Comparison of ENCODE assay signal across 10 cellular contexts in genomic region chr18:55097406-55098170, GRCh38.
A peak's percentile ranks its signal among the peaks of the same experiment; 100 is the strongest.
DNase-seq lines count a peak whose midpoint lies in the region; ATAC-seq, FAIRE-seq and TF ChIP-seq lines count a peak whose summit lies in the region.
"Had no signal": no experiment of that assay in that cellular context is flagged by ENCODE, and none has a peak within 500 bp of the region (broad histone marks: within the 10 kb centered on the region; RNA-seq: fewer than 3 reads in every experiment).

No MANE protein-coding gene starts in this region.

- no peak for TF ChIP-seq RAD21 in K562 (CRISPR knock-in tag; conservative IDR thresholded peaks at IDR 0.05 in 1 of 2, IDR thresholded peaks at IDR 0.05 in 1 of 2)

- H3K36me3 ChIP-seq in K562 (ENCODE audit: control insufficient read depth, insufficient read depth, low read length) (no peaks in the 10 kb centered on the region), mucosa of descending colon (ENCODE audit: low read depth) (no peaks in the 10 kb centered on the region), upper lobe of left lung (no peaks in the 10 kb centered on the region)
- H3K36me3 ChIP-seq in effector memory CD4-positive, alpha-beta T cell (ENCODE audit: control insufficient read depth, insufficient read depth, low read length) = no peaks in the 10 kb centered on the region

- 0 out of 2 replicates have a peak overlapping the region, but pooled peaks have one; percentile 40 for H2AFZ ChIP-seq in K562 (ENCODE audit: low read depth, low read length)

- H3K27ac ChIP-seq in K562 (ENCODE audit: extremely low read depth, low read depth, low read length) (no peak overlapping the region), upper lobe of left lung (peak overlapping the region in 1 of 4 donors; percentile 17)
- no peak overlapping the region for H3K27ac ChIP-seq in effector memory CD4-positive, alpha-beta T cell (ENCODE audit: insufficient read depth, low read length, poor library complexity, severe bottlenecking)

- no peaks in the 10 kb centered on the region for H3K9me1 ChIP-seq in K562 (ENCODE audit: control insufficient read depth, insufficient read depth, low read length)

- no peak for FAIRE-seq in K562 (lab: Jason Lieb, UNC)
- FAIRE-seq: GM18507 had no signal

- POLR2A ChIA-PET in K562 (lab: Yijun Ruan, JAX) = no interaction called here

- H3K9me3 ChIP-seq in K562 (replicated peaks; ENCODE audit: control insufficient read depth, insufficient read depth, low read depth, low read length) = no peaks in the 10 kb centered on the region
- H3K9me3 ChIP-seq in mucosa of descending colon = no peaks in the 10 kb centered on the region
- H3K9me3 ChIP-seq in effector memory CD4-positive, alpha-beta T cell (ENCODE audit: control insufficient read depth, low read length) = no peaks in the 10 kb centered on the region
- H3K9me3 ChIP-seq in upper lobe of left lung = no peaks in the 10 kb centered on the region

- CTCF ChIA-PET in K562 (lab: Yijun Ruan, JAX; ENCODE audit: low intra/inter-chr PET ratio) = no interaction called here

- no peak for TF ChIP-seq CTCF in K562 (IDR thresholded peaks at IDR 0.05 in 2 of 3, conservative IDR thresholded peaks at IDR 0.05 in 1 of 3; ENCODE audit: insufficient read depth in 2 of 3, low read depth in 1 of 3, low read length in 3 of 3)
- no peak for TF ChIP-seq CTCF in mucosa of descending colon (IDR thresholded peaks at IDR 0.05)
- TF ChIP-seq CTCF in upper lobe of left lung (IDR thresholded peaks at IDR 0.05) = no peak

- H3K9ac ChIP-seq in K562 (ENCODE audit: insufficient read depth in 1 of 2, low read depth in 2 of 2, low read length in 2 of 2) = no peak overlapping the region

- H3K4me3 ChIP-seq in K562 = no peak overlapping the region
- no peak overlapping the region for H3K4me3 ChIP-seq in mucosa of descending colon
- H3K4me3 ChIP-seq in effector memory CD4-positive, alpha-beta T cell (ENCODE audit: insufficient read depth, low read depth, low read length, poor library complexity, severe bottlenecking) = no peak overlapping the region
- no peak overlapping the region for H3K4me3 ChIP-seq in upper lobe of left lung

- no peak for ATAC-seq in K562
- peak; percentile 68 for ATAC-seq in mucosa of descending colon
- ATAC-seq in upper lobe of left lung (ENCODE audit: low FRiP score in 2 of 2) = no peak
- no peak for ATAC-seq in GM18907 (IDR thresholded peaks at IDR 0.05; ENCODE audit: unreplicated experiment)

- no TSS peak for BruUV-seq in K562 (replicated peaks; lab: Mats Ljungman, UMichigan)

- TF ChIP-seq EP300 in K562 (IDR thresholded peaks at IDR 0.05; ENCODE audit: low read length) (no peak), upper lobe of left lung (IDR thresholded peaks at IDR 0.05) (no peak)

- DNase-seq in DMS53 treated with DMSO at 0.1 percent for 48 hours (lab: John Stamatoyannopoulos, UW; ENCODE audit: unreplicated experiment) (peak; percentile 59), NCI-H146 (lab: John Stamatoyannopoulos, UW) (peak; percentile 31), K562 (ENCODE audit: extremely low read depth in 1 of 4, low spot score in 3 of 4) (peak in 2 of 4 experiments; percentile 12 to 13), mucosa of descending colon (no peak), inferior parietal cortex (ENCODE audit: extremely low spot score) (no peak), upper lobe of left lung (no peak)
- no peak for DNase-seq in effector memory CD4-positive, alpha-beta T cell
- DNase-seq: stimulated activated CD4-positive, alpha-beta T cell treated with anti-CD3 and anti-CD28 coated beads, Interleukin-15, amount 100 ng/mL, for 24 hours had no signal

- H3K4me2 ChIP-seq in K562 (ENCODE audit: insufficient read depth, low read length) = no peak overlapping the region

- no peak for TF ChIP-seq POLR2A in K562 (conservative IDR thresholded peaks at IDR 0.05)
- TF ChIP-seq POLR2A in upper lobe of left lung (IDR thresholded peaks at IDR 0.05) = no peak

- in situ Hi-C loops in K562 (cut with MboI) = no loop called here

- H4K20me1 ChIP-seq in K562 (replicated peaks; ENCODE audit: control insufficient read depth, insufficient read depth, low read length) = no peaks in the 10 kb centered on the region

- no peaks in the 10 kb centered on the region for H3K79me2 ChIP-seq in K562 (ENCODE audit: control insufficient read depth, insufficient read depth, low read length)

- 15% methylated on average over 11 of the region's 11 CpGs for WGBS in K562 (ENCODE audit: insufficient coverage, low coverage, missing lambda C conversion rate)
- WGBS in upper lobe of left lung, 2 donors = 60 to 70% methylated on average over 11 of the region's 11 CpGs

- intact Hi-C loops in K562 (cut with micrococcal nuclease) (no loop called here), mucosa of descending colon (cut with DNase I, micrococcal nuclease) (no loop called here)

- no peaks in the 10 kb centered on the region; a peak in 3 of 5 replicates for H3K4me1 ChIP-seq in K562 (replicated peaks in 1 of 2; ENCODE audit: control insufficient read depth in 2 of 2, insufficient read depth in 2 of 2, low read length in 2 of 2)
- no peaks in the 10 kb centered on the region for H3K4me1 ChIP-seq in mucosa of descending colon (ENCODE audit: low read depth)
- no peaks in the 10 kb centered on the region for H3K4me1 ChIP-seq in effector memory CD4-positive, alpha-beta T cell (ENCODE audit: control insufficient read depth, insufficient read depth, low read length, poor library complexity, severe bottlenecking)
- peaks cover 0 to 4% (median 0%) of the 10 kb centered on the region in 4 donors for H3K4me1 ChIP-seq in upper lobe of left lung

- no peaks in the 10 kb centered on the region for H3K27me3 ChIP-seq in K562 (ENCODE audit: control insufficient read depth in 2 of 2, insufficient read depth in 2 of 2, low read length in 2 of 2)
- H3K27me3 ChIP-seq in effector memory CD4-positive, alpha-beta T cell (replicated peaks; ENCODE audit: control insufficient read depth, insufficient read depth, low read length, poor library complexity, severe bottlenecking) = no peaks in the 10 kb centered on the region
- no peaks in the 10 kb centered on the region for H3K27me3 ChIP-seq in upper lobe of left lung

TF ChIP-seq in K562, 482 proteins besides CTCF, POLR2A, EP300 and RAD21:
- TF ChIP-seq, protein P1, sequence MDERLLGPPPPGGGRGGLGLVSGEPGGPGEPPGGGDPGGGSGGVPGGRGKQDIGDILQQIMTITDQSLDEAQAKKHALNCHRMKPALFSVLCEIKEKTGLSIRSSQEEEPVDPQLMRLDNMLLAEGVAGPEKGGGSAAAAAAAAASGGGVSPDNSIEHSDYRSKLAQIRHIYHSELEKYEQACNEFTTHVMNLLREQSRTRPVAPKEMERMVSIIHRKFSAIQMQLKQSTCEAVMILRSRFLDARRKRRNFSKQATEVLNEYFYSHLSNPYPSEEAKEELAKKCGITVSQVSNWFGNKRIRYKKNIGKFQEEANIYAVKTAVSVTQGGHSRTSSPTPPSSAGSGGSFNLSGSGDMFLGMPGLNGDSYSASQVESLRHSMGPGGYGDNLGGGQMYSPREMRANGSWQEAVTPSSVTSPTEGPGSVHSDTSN (CRISPR knock-in tag; IDR thresholded peaks at IDR 0.05; ENCODE audit: low read depth) = no peak
- TF ChIP-seq, protein P1 (tag; conservative IDR thresholded peaks at IDR 0.05; ENCODE audit: low read depth) = peak; percentile 91
- peak; percentile 83 for TF ChIP-seq MEIS2 (IDR thresholded peaks at IDR 0.05; ENCODE audit: partially characterized antibody)
- TF ChIP-seq, protein P2, sequence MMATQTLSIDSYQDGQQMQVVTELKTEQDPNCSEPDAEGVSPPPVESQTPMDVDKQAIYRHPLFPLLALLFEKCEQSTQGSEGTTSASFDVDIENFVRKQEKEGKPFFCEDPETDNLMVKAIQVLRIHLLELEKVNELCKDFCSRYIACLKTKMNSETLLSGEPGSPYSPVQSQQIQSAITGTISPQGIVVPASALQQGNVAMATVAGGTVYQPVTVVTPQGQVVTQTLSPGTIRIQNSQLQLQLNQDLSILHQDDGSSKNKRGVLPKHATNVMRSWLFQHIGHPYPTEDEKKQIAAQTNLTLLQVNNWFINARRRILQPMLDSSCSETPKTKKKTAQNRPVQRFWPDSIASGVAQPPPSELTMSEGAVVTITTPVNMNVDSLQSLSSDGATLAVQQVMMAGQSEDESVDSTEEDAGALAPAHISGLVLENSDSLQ (IDR thresholded peaks at IDR 0.05) = peak; percentile 67
- TF ChIP-seq LEF1 (IDR thresholded peaks at IDR 0.05) = peak; percentile 32; the same call in 1 of the 2 replicates
- 0 out of 2 replicates have a peak, but pooled peaks have one; percentile 10 for TF ChIP-seq RFX1 (IDR thresholded peaks at IDR 0.05)
- TF ChIP-seq ZNF253 (CRISPR knock-in tag; conservative IDR thresholded peaks at IDR 0.05) = no peak
- no peak for TF ChIP-seq ZNF3 (CRISPR knock-in tag; IDR thresholded peaks at IDR 0.05)

Comparison
In these comparisons a context has a peak if more than half of its experiments do, and no peak if none do; other contexts are left out.
1. DNase-seq: peak in DMS53 treated with DMSO at 0.1 percent for 48 hours (single experiment) and NCI-H146 (single experiment); none in mucosa of descending colon (0 of 3), effector memory CD4-positive, alpha-beta T cell (0 of 3), inferior parietal cortex (single experiment) and upper lobe of left lung (0 of 2).